Comparison of ENCODE assay signal across 20 cellular contexts in genomic region chr3:190266265-190266914, GRCh38. TPM values are rescaled to one million over a fixed set of nuclear protein-coding genes. Genes with fewer than 3 reads are reported as not detected.
DNase-seq lines count a peak whose midpoint lies in the region; ATAC-seq, FAIRE-seq and TF ChIP-seq lines count a peak whose summit lies in the region.
"Had no signal": no experiment of that assay in that cellular context is flagged by ENCODE, and none has a peak within 500 bp of the region (broad histone marks: within the 10 kb centered on the region; RNA-seq: fewer than 3 reads in every experiment).

No MANE protein-coding gene starts in this region.

- H3K27ac Mint-ChIP-seq in HFFc6 (peak overlapping the region; percentile 32; the same call in 1 of the 2 replicates), astrocyte (ENCODE audit: unreplicated experiment) (no peak overlapping the region)
- no peak overlapping the region for H3K27ac Mint-ChIP-seq in stimulated activated memory B cell treated with anti-CD40 and anti-IgM and Interleukin-4, amounts not matched to agents 10 μg/mL and 1 μg/mL and 100 μg/mL, for 72 hours

- no peaks in the 10 kb centered on the region for H3K27me3 ChIP-seq in astrocyte (ENCODE audit: insufficient read depth, low read length)
- no peaks in the 10 kb centered on the region for H3K27me3 ChIP-seq in hepatocyte
- H3K27me3 ChIP-seq in tibial nerve = no peaks in the 10 kb centered on the region

- H3K4me3 ChIP-seq in astrocyte (ENCODE audit: insufficient read depth, low read depth, low read length) = no peak overlapping the region
- no peak overlapping the region for H3K4me3 ChIP-seq in hepatocyte
- H3K4me3 ChIP-seq in tibial nerve = no peak overlapping the region
- H3K4me3 ChIP-seq: GM12878 had no signal

- H3K36me3 Mint-ChIP-seq in HFFc6 (ENCODE audit: low read depth) = no peaks in the 10 kb centered on the region
- H3K36me3 Mint-ChIP-seq in astrocyte (ENCODE audit: low read depth, unreplicated experiment) = no peaks in the 10 kb centered on the region
- no peaks in the 10 kb centered on the region for H3K36me3 Mint-ChIP-seq in stimulated activated memory B cell treated with anti-CD40 and anti-IgM and Interleukin-4, amounts not matched to agents 10 μg/mL and 1 μg/mL and 100 μg/mL, for 72 hours

- H3K36me3 ChIP-seq in astrocyte (ENCODE audit: insufficient read depth, low read length) = no peaks in the 10 kb centered on the region
- no peaks in the 10 kb centered on the region for H3K36me3 ChIP-seq in hepatocyte (replicated peaks; ENCODE audit: insufficient read depth, low read depth)
- H3K36me3 ChIP-seq in tibial nerve = no peaks in the 10 kb centered on the region

- H3K27ac ChIP-seq in astrocyte (ENCODE audit: low read depth, low read length) (no peak overlapping the region), hepatocyte (peak overlapping the region; percentile 31), tibial nerve (peak overlapping the region in 3 of 4 donors; percentile 6 to 75 (median 58))

- H4K20me1 ChIP-seq in astrocyte (ENCODE audit: insufficient read depth, low read length) (no peaks in the 10 kb centered on the region), hepatocyte (ENCODE audit: insufficient read depth, poor library complexity, severe bottlenecking) (no peaks in the 10 kb centered on the region)

- H2AFZ ChIP-seq in astrocyte (ENCODE audit: low read depth, low read length) = no peak overlapping the region
- H2AFZ ChIP-seq in hepatocyte = no peak overlapping the region

- no peaks in the 10 kb centered on the region for H3K27me3 Mint-ChIP-seq in HFFc6 (ENCODE audit: insufficient read depth)
- no peaks in the 10 kb centered on the region for H3K27me3 Mint-ChIP-seq in astrocyte (ENCODE audit: low read depth, unreplicated experiment)
- no peaks in the 10 kb centered on the region for H3K27me3 Mint-ChIP-seq in stimulated activated memory B cell treated with anti-CD40 and anti-IgM and Interleukin-4, amounts not matched to agents 10 μg/mL and 1 μg/mL and 100 μg/mL, for 72 hours

- H3K9me3 Mint-ChIP-seq in HFFc6 (no peaks in the 10 kb centered on the region), astrocyte (ENCODE audit: unreplicated experiment) (peaks cover 2% of the 10 kb centered on the region)
- no peaks in the 10 kb centered on the region for H3K9me3 Mint-ChIP-seq in stimulated activated memory B cell treated with anti-CD40 and anti-IgM and Interleukin-4, amounts not matched to agents 10 μg/mL and 1 μg/mL and 100 μg/mL, for 72 hours

- no peak for TF ChIP-seq POLR2A in tibial nerve (IDR thresholded peaks at IDR 0.05)

- H3K4me1 ChIP-seq in astrocyte (ENCODE audit: insufficient read depth, low read length) (peaks cover 3% of the 10 kb centered on the region), hepatocyte (ENCODE audit: insufficient read depth) (no peaks in the 10 kb centered on the region), tibial nerve (peaks cover 0 to 14% (median 0%) of the 10 kb centered on the region in 4 donors)

- H3K9me3 ChIP-seq in astrocyte (ENCODE audit: insufficient read depth, low read depth, low read length) = no peaks in the 10 kb centered on the region
- no peaks in the 10 kb centered on the region for H3K9me3 ChIP-seq in hepatocyte (ENCODE audit: low read depth)
- H3K9me3 ChIP-seq in tibial nerve = no peaks in the 10 kb centered on the region

- no peak for TF ChIP-seq CTCF in HFFc6 (IDR thresholded peaks at IDR 0.05)
- TF ChIP-seq CTCF in astrocyte (IDR thresholded peaks at IDR 0.05; ENCODE audit: insufficient read depth, low read depth, low read length) = no peak
- no peak for TF ChIP-seq CTCF in hepatocyte (IDR thresholded peaks at IDR 0.05; ENCODE audit: poor library complexity)
- TF ChIP-seq CTCF in tibial nerve (IDR thresholded peaks at IDR 0.05) = no peak

- peaks cover 22% of the 10 kb centered on the region for H3K4me1 Mint-ChIP-seq in HFFc6 (ENCODE audit: low read depth)
- H3K4me1 Mint-ChIP-seq in astrocyte (ENCODE audit: low read depth, unreplicated experiment) = peaks cover 25% of the 10 kb centered on the region
- no peaks in the 10 kb centered on the region for H3K4me1 Mint-ChIP-seq in stimulated activated memory B cell treated with anti-CD40 and anti-IgM and Interleukin-4, amounts not matched to agents 10 μg/mL and 1 μg/mL and 100 μg/mL, for 72 hours

- no peak for ATAC-seq in GM21528 (IDR thresholded peaks at IDR 0.05; ENCODE audit: low FRiP score, unreplicated experiment)
- no peak for ATAC-seq in stimulated activated memory B cell treated with anti-CD40 and anti-IgM and Interleukin-4, amounts not matched to agents 10 μg/mL and 1 μg/mL and 100 μg/mL, for 72 hours
- ATAC-seq: Right ventricle myocardium inferior, SK-N-SH treated with all-trans-retinoic acid at 6 μM for 48 hours had no signal

- H3K4me2 ChIP-seq in astrocyte (ENCODE audit: low read length) (peak overlapping the region; percentile 5), hepatocyte (no peak overlapping the region)

- no peaks in the 10 kb centered on the region for H3K9me2 ChIP-seq in hepatocyte (replicated peaks; ENCODE audit: insufficient read depth)

- H3K4me3 Mint-ChIP-seq in HFFc6 (peak overlapping the region; percentile 17; the same call in 1 of the 2 replicates), astrocyte (ENCODE audit: unreplicated experiment) (no peak overlapping the region)
- H3K4me3 Mint-ChIP-seq in stimulated activated memory B cell treated with anti-CD40 and anti-IgM and Interleukin-4, amounts not matched to agents 10 μg/mL and 1 μg/mL and 100 μg/mL, for 72 hours = no peak overlapping the region

- no peak for TF ChIP-seq EP300 in tibial nerve (IDR thresholded peaks at IDR 0.05)

- DNase-seq in HFFc6 (no peak), astrocyte (ENCODE audit: low read depth) (no peak), hepatocyte (ENCODE audit: low spot score) (no peak), tibial nerve (ENCODE audit: low spot score in 2 of 2) (no peak), NCI-H2107 treated with DMSO at 0.1 percent for 48 hours (lab: John Stamatoyannopoulos, UW; ENCODE audit: unreplicated experiment) (no peak)
- DNase-seq: C1 segment of cervical spinal cord, COR-L47, GOT3, Karpas-422, NCI-H1105 treated with DMSO at 0.1 percent for 48 hours, NCI-H187, NCI-H446, NCI-H748 treated with DMSO at 0.1 percent for 48 hours had no signal

- H3K79me2 ChIP-seq in astrocyte (ENCODE audit: insufficient read depth, low read length) = no peaks in the 10 kb centered on the region
- H3K79me2 ChIP-seq in hepatocyte = no peaks in the 10 kb centered on the region

- no peak overlapping the region for H3K9ac ChIP-seq in astrocyte (ENCODE audit: low read length)

- no peak for FAIRE-seq in astrocyte (lab: Jason Lieb, UNC)
- FAIRE-seq: GM12878, GM18507 had no signal

RNA-seq across cellular contexts. Expression of gene CLDN1, which starts 55.9 kb away (rescaled TPM):
- total RNA-seq in HFFc6 (2021; fragmentation: NEBNext Ultra II Directional; extraction: Animal tissue kit (Norgen Biotek cat#: 25700)) = under 1 TPM; 0.61 to 0.85 (median 0.79) TPM
- total RNA-seq in astrocyte (34.1 and 35.6 TPM in 2 replicates), hepatocyte (106 and 123 TPM in 2 replicates), tibial nerve (100 to 1,000 TPM in 3 of 4 donors, 10 to 100 TPM in 1; 74.7 to 208 (median 133) TPM)
- polyA plus RNA-seq in hepatocyte = 45.3 and 46.9 TPM in 2 replicates
- total RNA-seq: G401 had no signal

Comparison
In these comparisons a context has a peak if more than half of its experiments do, and no peak if none do; other contexts are left out.
1. RNA of gene CLDN1, which starts 55.9 kb away (total RNA-seq): 74.7 to 208 TPM in tibial nerve, 106 to 123 TPM in hepatocyte and 34.1 to 35.6 TPM in astrocyte; 0.61 to 0.85 TPM in HFFc6; every median in the first group is over 10 times any median in the second.